ENCODE assay signal across 19 cellular contexts in genomic region chr3:121796970-121797369, GRCh38.
"Had no signal": no experiment of that assay in that cellular context is flagged by ENCODE, and none has a peak within 500 bp of the region (broad histone marks: within the 10 kb centered on the region; RNA-seq: fewer than 3 reads in every experiment).

No MANE protein-coding gene starts in this region.

- H3K9me3 Mint-ChIP-seq: activated CD4-positive, alpha-beta memory T cell treated with anti-CD3 and anti-CD28 coated beads for 36 hours; activated naive CD4-positive, alpha-beta T cell treated with anti-CD3 and anti-CD28 coated beads for 36 hours; activated T-helper 2 cell treated with anti-CD3 and anti-CD28 coated beads, Interferon-gamma antibody, Interleukin-2, Interleukin-4, amounts not matched to agents 10 μg/mL and 5 μg/mL and 100 μg/mL, durations not matched to agents 14 hours and 24 hours and 36 hours; central memory CD8-positive, alpha-beta T cell; nephron progenitor cell; T-helper 2 cell treated with Interferon-gamma antibody and Interleukin-4, amounts not matched to agents 5 μg/mL and 100 μg/mL, for 36 hours had no signal

- FAIRE-seq: TTC549 had no signal

- H3K36me3 ChIP-seq: thyroid gland had no signal

- H3K4me1 ChIP-seq: thyroid gland had no signal

- H3K27me3 Mint-ChIP-seq: activated CD4-positive, alpha-beta memory T cell treated with anti-CD3 and anti-CD28 coated beads for 36 hours; central memory CD8-positive, alpha-beta T cell had no signal

- H3K27me3 ChIP-seq: thyroid gland had no signal

- H3K27ac Mint-ChIP-seq: activated CD4-positive, alpha-beta memory T cell treated with anti-CD3 and anti-CD28 coated beads for 36 hours; activated naive CD4-positive, alpha-beta T cell treated with anti-CD3 and anti-CD28 coated beads for 36 hours; activated T-helper 2 cell treated with anti-CD3 and anti-CD28 coated beads, Interferon-gamma antibody, Interleukin-2, Interleukin-4, amounts not matched to agents 10 μg/mL and 5 μg/mL and 100 μg/mL, durations not matched to agents 14 hours and 24 hours and 36 hours; nephron progenitor cell; T-helper 2 cell treated with Interferon-gamma antibody and Interleukin-4, amounts not matched to agents 5 μg/mL and 100 μg/mL, for 36 hours had no signal

- H3K4me1 Mint-ChIP-seq: nephron progenitor cell had no signal

- H3K9me3 ChIP-seq: thyroid gland had no signal

- ATAC-seq: left ventricle myocardium superior had no signal

- H3K27ac ChIP-seq: thyroid gland had no signal

- H3K4me3 ChIP-seq: thyroid gland had no signal

- H3K4me3 Mint-ChIP-seq: activated CD4-positive, alpha-beta memory T cell treated with anti-CD3 and anti-CD28 coated beads for 36 hours; activated naive CD4-positive, alpha-beta T cell treated with anti-CD3 and anti-CD28 coated beads for 36 hours; central memory CD8-positive, alpha-beta T cell; nephron progenitor cell; T-helper 2 cell treated with Interferon-gamma antibody and Interleukin-4, amounts not matched to agents 5 μg/mL and 100 μg/mL, for 36 hours had no signal

- DNase-seq: activated CD4-positive, alpha-beta memory T cell treated with anti-CD3 and anti-CD28 coated beads for 36 hours; activated CD4-positive, alpha-beta T cell treated with anti-CD3 and anti-CD28 coated beads for 4 hours; activated naive CD4-positive, alpha-beta T cell treated with anti-CD3 and anti-CD28 coated beads for 36 hours; activated T-cell treated with anti-CD3 and anti-CD28 coated beads, Interleukin-2, amount 50 U/mL, for 1 hour; aorta; cortex of kidney; effector CD4-positive, alpha-beta T cell; left ventricle myocardium superior; nephron progenitor cell; occipital lobe; stimulated activated CD4-positive, alpha-beta T cell treated with anti-CD3 and anti-CD28 coated beads, Interleukin-12 subunit alpha, Interleukin-12 subunit beta, amount 100 ng/mL, for 4 hours; stimulated activated CD4-positive, alpha-beta T cell treated with anti-CD3 and anti-CD28 coated beads, Interleukin-1b, Interleukin-23, amount 100 ng/mL, for 48 hours; stimulated activated CD8-positive, alpha-beta memory T cell treated with anti-CD3 and anti-CD28 coated beads, Interleukin-4, amount 100 ng/mL, for 48 hours; stimulated activated naive CD4-positive, alpha-beta T cell treated with Interleukin-2 at 50 U/mL for 16 hours; thyroid gland had no signal
